Comparison of ENCODE assay signal across 1 cellular context in genomic region chr16:58628845-58629680, GRCh38.
TF ChIP-seq lines count a peak whose summit lies in the region.

No MANE protein-coding gene starts in this region.

TF ChIP-seq in K562, 482 proteins besides CTCF, POLR2A, EP300 and RAD21 (continued from another document and continues in another):
- TF ChIP-seq ZBTB34 (CRISPR knock-in tag; IDR thresholded peaks at IDR 0.05) (no peak), ZNF445 (CRISPR knock-in tag; IDR thresholded peaks at IDR 0.05; ENCODE audit: low read depth) (no peak), ZBTB12 (CRISPR knock-in tag; IDR thresholded peaks at IDR 0.05) (no peak), SMARCC2 (IDR thresholded peaks at IDR 0.05; ENCODE audit: low read depth) (no peak), ZFX (CRISPR knock-in tag; IDR thresholded peaks at IDR 0.05) (peak; percentile 84), POLR2B (IDR thresholded peaks at IDR 0.05; ENCODE audit: low read depth, partially characterized antibody) (no peak), CBX3 (IDR thresholded peaks at IDR 0.05; ENCODE audit: borderline replicate concordance in 1 of 2, low read length in 2 of 2) (no peak), ADNP (tag; IDR thresholded peaks at IDR 0.05) (no peak), MAFG (tag; conservative IDR thresholded peaks at IDR 0.05) (no peak), U2AF1 (optimal IDR thresholded peaks at IDR 0.05; ENCODE audit: low read depth, low read length) (no peak), HDAC1 (IDR thresholded peaks at IDR 0.05) (peak in 1 of 2 experiments; percentile 53; a peak in 2 of 4 replicates), U2AF2 (optimal IDR thresholded peaks at IDR 0.05; ENCODE audit: low read depth, low read length) (no peak), ZNF347 (CRISPR knock-in tag; IDR thresholded peaks at IDR 0.05; ENCODE audit: low read depth) (no peak), CUX1 (CRISPR knock-in tag; IDR thresholded peaks at IDR 0.05) (no peak), SMARCB1 (IDR thresholded peaks at IDR 0.05; ENCODE audit: insufficient read length, low read depth) (no peak), NEUROD1 (IDR thresholded peaks at IDR 0.05; ENCODE audit: borderline replicate concordance, low read depth, low read length, partially characterized antibody) (no peak), NFIC (IDR thresholded peaks at IDR 0.05) (no peak), ZBTB26 (CRISPR knock-in tag; IDR thresholded peaks at IDR 0.05) (no peak), TCFL5 (CRISPR knock-in tag; conservative IDR thresholded peaks at IDR 0.05) (no peak), EGR1 (conservative IDR thresholded peaks at IDR 0.05) (no peak), SP1 (CRISPR knock-in tag; IDR thresholded peaks at IDR 0.05) (no peak), MNT (conservative IDR thresholded peaks at IDR 0.05) (peak; percentile 24 to 31; a peak in 2 of 4 replicates), CHD1 (IDR thresholded peaks at IDR 0.05; ENCODE audit: low read length) (peak; percentile 99), PRMT5 (CRISPR knock-in tag; IDR thresholded peaks at IDR 0.05) (no peak), BCLAF1 (IDR thresholded peaks at IDR 0.05; ENCODE audit: borderline replicate concordance in 1 of 2, control insufficient read depth in 1 of 2, low read depth in 2 of 2, low read length in 1 of 2) (no peak), SRSF3 (IDR thresholded peaks at IDR 0.05; ENCODE audit: insufficient read depth, low read length) (peak; percentile 63; the same call in 1 of the 2 replicates), CHCHD3 (CRISPR knock-in tag; IDR thresholded peaks at IDR 0.05) (no peak), RBFOX2 (IDR thresholded peaks at IDR 0.05; ENCODE audit: low read depth, low read length) (no peak), HMGXB4 (CRISPR knock-in tag; IDR thresholded peaks at IDR 0.05) (0 out of 2 replicates have a peak, but pooled peaks have one; percentile 18), ZBTB17 (CRISPR knock-in tag; IDR thresholded peaks at IDR 0.05) (no peak), SAFB2 (IDR thresholded peaks at IDR 0.05; ENCODE audit: borderline replicate concordance, low read depth, low read length, severe bottlenecking) (no peak), ZNF24 (IDR thresholded peaks at IDR 0.05) (no peak), ZKSCAN1 (IDR thresholded peaks at IDR 0.05; ENCODE audit: low read depth, low read length) (no peak), ZNF589 (CRISPR knock-in tag; IDR thresholded peaks at IDR 0.05; ENCODE audit: low read depth) (no peak), ZFP1 (CRISPR knock-in tag; IDR thresholded peaks at IDR 0.05) (no peak), KDM2B (CRISPR knock-in tag; IDR thresholded peaks at IDR 0.05) (no peak), JUN (IDR thresholded peaks at IDR 0.05; ENCODE audit: borderline replicate concordance, low read depth, low read length) (no peak), JUN (CRISPR knock-in tag; IDR thresholded peaks at IDR 0.05; ENCODE audit: borderline replicate concordance) (peak; percentile 68; the same call in 1 of the 2 replicates), NFXL1 (CRISPR knock-in tag; IDR thresholded peaks at IDR 0.05) (no peak), ZNF263 (CRISPR knock-in tag; IDR thresholded peaks at IDR 0.05; ENCODE audit: borderline replicate concordance) (0 out of 2 replicates have a peak, but pooled peaks have one; percentile 8), PML (IDR thresholded peaks at IDR 0.05; ENCODE audit: low read length) (no peak), KDM4B (IDR thresholded peaks at IDR 0.05; ENCODE audit: borderline replicate concordance in 2 of 2, low read depth in 1 of 2) (0 out of 4 replicates have a peak, but pooled peaks of 1 of the 2 experiments have one; percentile 57), XRCC5 (IDR thresholded peaks at IDR 0.05; ENCODE audit: low read depth, low read length) (no peak; the same call in 1 of the 2 replicates), YY1 (IDR thresholded peaks at IDR 0.05; ENCODE audit: borderline replicate concordance in 1 of 3, control insufficient read depth in 1 of 3, extremely low read depth in 1 of 3, insufficient read depth in 3 of 3, insufficient read length in 1 of 3, insufficient replicate concordance in 2 of 3, low read depth in 1 of 3, low read length in 2 of 3) (peak in 1 of 3 experiments; percentile 22), E2F6 (IDR thresholded peaks at IDR 0.05; ENCODE audit: borderline replicate concordance in 1 of 2, extremely low read depth in 1 of 2, insufficient read depth in 1 of 2, insufficient read length in 1 of 2, low read depth in 1 of 2, low read length in 1 of 2, poor library complexity in 1 of 2, severe bottlenecking in 1 of 2) (no peak), RHOXF2B (CRISPR knock-in tag; conservative IDR thresholded peaks at IDR 0.05) (no peak), EWSR1 (IDR thresholded peaks at IDR 0.05; ENCODE audit: borderline replicate concordance, low read depth, partially characterized antibody) (no peak), HIVEP1 (CRISPR knock-in tag; IDR thresholded peaks at IDR 0.05) (no peak), E2F5 (CRISPR knock-in tag; IDR thresholded peaks at IDR 0.05) (no peak), STAT5A (IDR thresholded peaks at IDR 0.05; ENCODE audit: borderline replicate concordance, low read length) (no peak)
